ENCODE assay signal across 10 cellular contexts in the genomic region with DNA sequence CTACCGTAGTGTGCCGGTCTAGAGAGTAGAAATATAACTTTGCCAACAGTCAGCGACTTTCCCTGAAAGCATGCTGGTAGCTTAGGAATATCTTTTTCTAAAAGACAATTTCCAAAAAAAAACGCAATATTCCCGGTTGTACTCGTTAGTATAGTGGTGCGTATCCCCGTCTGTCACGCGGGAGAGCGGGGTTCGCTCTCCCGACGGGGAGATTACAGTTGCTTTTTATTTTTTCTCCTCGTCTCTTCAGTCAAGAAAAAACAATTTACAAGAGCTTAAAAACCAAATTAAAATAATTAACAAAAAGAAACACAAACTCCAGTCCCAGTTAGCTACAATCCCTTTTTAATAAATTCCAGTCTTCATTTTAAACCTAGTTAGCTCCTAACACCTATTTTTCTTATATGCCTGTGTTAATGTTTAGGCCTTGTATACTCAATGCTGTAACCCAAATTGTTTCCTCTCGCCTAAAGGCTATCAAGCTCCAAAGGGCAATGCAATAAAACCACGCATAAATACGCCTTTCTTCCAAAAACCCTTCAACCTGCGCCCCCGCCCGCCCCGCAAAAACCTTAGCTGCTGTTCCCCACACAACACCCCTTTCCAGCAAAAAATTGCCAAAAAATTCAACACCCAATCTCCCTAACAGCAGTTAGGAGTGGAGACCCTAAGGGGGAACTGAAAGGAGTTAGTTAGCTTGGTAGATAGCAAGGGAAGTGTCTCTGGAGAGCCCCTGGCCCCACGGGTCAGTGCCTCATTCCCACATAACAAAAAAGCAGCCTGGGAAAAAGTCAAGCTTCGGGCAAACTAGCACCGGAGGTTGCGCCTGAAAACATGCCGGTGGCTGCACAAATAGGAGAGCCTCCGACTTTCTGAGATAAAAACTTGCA. TPM values are rescaled to one million over a fixed set of nuclear protein-coding genes. Genes with fewer than 3 reads are reported as not detected.
DNase-seq lines count a peak whose midpoint lies in the region; FAIRE-seq and TF ChIP-seq lines count a peak whose summit lies in the region.
"Had no signal": no experiment of that assay in that cellular context is flagged by ENCODE, and none has a peak within 500 bp of the region (broad histone marks: within the 10 kb centered on the region; RNA-seq: fewer than 3 reads in every experiment).

No MANE protein-coding gene starts in this region.

- H3K4me2 ChIP-seq in OCI-LY7 (ENCODE audit: low read length) (peak overlapping the region; percentile 76), endothelial cell of umbilical vein (ENCODE audit: insufficient read depth, low read length) (peak overlapping the region; percentile 36), neuronal stem cell (ENCODE audit: insufficient read depth, low read length, poor library complexity, severe bottlenecking) (peak overlapping the region; percentile 64)

- no peak overlapping the region for H3K23ac ChIP-seq in neuronal stem cell (ENCODE audit: low read depth, low read length, poor library complexity)

- no peak overlapping the region for H3K4ac ChIP-seq in neuronal stem cell (ENCODE audit: low read length)

- no peaks in the 10 kb centered on the region for H3K79me1 ChIP-seq in neuronal stem cell (ENCODE audit: low read depth, low read length)

- DNase-seq in COLO829 (ENCODE audit: low spot score) (peak; percentile 43), OCI-LY7 (ENCODE audit: low spot score) (no peak), endothelial cell of umbilical vein (ENCODE audit: low read depth, low spot score) (no peak), neuronal stem cell (ENCODE audit: low spot score) (peak; percentile 44), NCI-H526 treated with DMSO at 0.1 percent for 48 hours (lab: John Stamatoyannopoulos, UW) (no peak), NCI-H2171 (lab: John Stamatoyannopoulos, UW) (no peak), T1000 (lab: John Stamatoyannopoulos, UW) (no peak), NCI-H1694 (lab: John Stamatoyannopoulos, UW) (no peak)
- DNase-seq: stimulated activated CD8-positive, alpha-beta memory T cell treated with anti-CD3 and anti-CD28 coated beads, Interleukin-4, amount 100 ng/mL, for 48 hours had no signal

- H4K91ac ChIP-seq in neuronal stem cell (ENCODE audit: low read depth, low read length, poor library complexity), result no peak overlapping the region

- intact Hi-C loops in OCI-LY7 (cut with micrococcal nuclease; ENCODE audit: unreplicated experiment) (no loop called here), endothelial cell of umbilical vein (cut with micrococcal nuclease) (loop anchor here (2.0 to 5.0 kb wide), 3 partner anchors 45 to 195 kb away; no protein-coding TSS in a partner anchor)

- peak overlapping the region; percentile 51 for H3K18ac ChIP-seq in neuronal stem cell (ENCODE audit: low read length)

- H3K36me3 ChIP-seq in OCI-LY7 (ENCODE audit: insufficient read depth, low read length) (no peaks in the 10 kb centered on the region), endothelial cell of umbilical vein (ENCODE audit: control insufficient read depth in 2 of 2, extremely low read depth in 1 of 2, insufficient read depth in 2 of 2, low read length in 2 of 2) (no peaks in the 10 kb centered on the region), neuronal stem cell (replicated peaks in 1 of 2; ENCODE audit: control insufficient read depth in 2 of 2, insufficient read depth in 2 of 2, low read length in 2 of 2) (no peaks in the 10 kb centered on the region)

- POLR2A ChIA-PET in OCI-LY7 (lab: Charles Lee), result interaction anchor here (0.7 to 1.8 kb wide), 3 partner anchors 207 to 353 kb away, joined by 3 to 7 read pairs (median 4); no protein-coding TSS in a partner anchor
- POLR2A ChIA-PET in endothelial cell of umbilical vein (lab: Charles Lee), result no interaction called here

- TF ChIP-seq CTCF in OCI-LY7 (conservative IDR thresholded peaks at IDR 0.05; ENCODE audit: low read length), result no peak
- TF ChIP-seq CTCF in endothelial cell of umbilical vein (IDR thresholded peaks at IDR 0.05; ENCODE audit: extremely low read depth in 1 of 2, insufficient read depth in 1 of 2, low read depth in 1 of 2, low read length in 2 of 2), result no peak

- WGBS in neuronal stem cell (ENCODE audit: extremely low coverage in 2 of 2, insufficient read length in 2 of 2, insufficient replicate concordance in 1 of 2), 2 donors, result no CpG with 5 or more reads among the region's 28 CpGs

- H3K79me2 ChIP-seq in OCI-LY7 (ENCODE audit: insufficient read depth, low read depth, low read length), result no peaks in the 10 kb centered on the region
- no peaks in the 10 kb centered on the region for H3K79me2 ChIP-seq in endothelial cell of umbilical vein (ENCODE audit: control insufficient read depth, insufficient read depth, low read length)

- H4K8ac ChIP-seq in neuronal stem cell (ENCODE audit: low read depth, low read length), result no peak overlapping the region

- no peak overlapping the region for H3K14ac ChIP-seq in neuronal stem cell (ENCODE audit: low read length)

- H4K20me1 ChIP-seq in OCI-LY7 (ENCODE audit: insufficient read depth, low read length), result no peaks in the 10 kb centered on the region
- H4K20me1 ChIP-seq in endothelial cell of umbilical vein (replicated peaks; ENCODE audit: control insufficient read depth, extremely low read depth, insufficient read depth, low read length), result no peaks in the 10 kb centered on the region

- no peaks in the 10 kb centered on the region for H3K27me3 ChIP-seq in endothelial cell of umbilical vein (ENCODE audit: control insufficient read depth in 2 of 2, insufficient read depth in 2 of 2, low read length in 2 of 2)
- peaks cover 0 to 16% (median 5%) of the 10 kb centered on the region in 3 experiments for H3K27me3 ChIP-seq in neuronal stem cell (ENCODE audit: control insufficient read depth in 3 of 3, insufficient read depth in 3 of 3, low read depth in 1 of 3, low read length in 3 of 3)

- no peak for TF ChIP-seq POLR2A in endothelial cell of umbilical vein (IDR thresholded peaks at IDR 0.05; ENCODE audit: low read depth, low read length)

- no peak overlapping the region for H2AK5ac ChIP-seq in neuronal stem cell (ENCODE audit: low read depth, low read length)

- BruUV-seq in OCI-LY7 (replicated peaks; lab: Mats Ljungman, UMichigan) (no TSS peak), endothelial cell of umbilical vein (replicated peaks; lab: Mats Ljungman, UMichigan) (no TSS peak)

- no peak overlapping the region for H2BK5ac ChIP-seq in neuronal stem cell (ENCODE audit: low read length)

- CTCF ChIA-PET in OCI-LY7 (lab: Charles Lee; ENCODE audit: unreplicated experiment) (no interaction called here), endothelial cell of umbilical vein (lab: Charles Lee) (interaction anchor here (1.0 to 1.9 kb wide), 3 partner anchors 45 to 206 kb away, joined by 3 to 7 read pairs (median 6); no protein-coding TSS in a partner anchor)

- no peak overlapping the region for H2BK120ac ChIP-seq in neuronal stem cell (ENCODE audit: low read depth, low read length)

- H3K4me3 ChIP-seq in OCI-LY7 (ENCODE audit: low read depth, low read length, poor library complexity, severe bottlenecking) (no peak overlapping the region), endothelial cell of umbilical vein (replicated peaks in 1 of 3; ENCODE audit: insufficient read depth in 1 of 3, low read depth in 1 of 3, low read length in 3 of 3) (no peak overlapping the region), neuronal stem cell (ENCODE audit: low read length in 2 of 2) (no peak overlapping the region)

- H3K4me1 ChIP-seq in OCI-LY7 (ENCODE audit: insufficient read depth, low read length, poor library complexity, severe bottlenecking), result peaks cover 9% of the 10 kb centered on the region
- H3K4me1 ChIP-seq in endothelial cell of umbilical vein (ENCODE audit: control insufficient read depth, extremely low read depth, insufficient read depth, low read length), result peaks cover 12% of the 10 kb centered on the region
- H3K4me1 ChIP-seq in neuronal stem cell (ENCODE audit: control insufficient read depth in 2 of 2, insufficient read depth in 1 of 2, low read depth in 1 of 2, low read length in 2 of 2), result peaks cover 2 to 8% of the 10 kb centered on the region in 2 donors

- no peak for FAIRE-seq in endothelial cell of umbilical vein (lab: Jason Lieb, UNC)
- FAIRE-seq: islet of Langerhans had no signal

- no peak overlapping the region for H2BK15ac ChIP-seq in neuronal stem cell (ENCODE audit: low read length)

- no peaks in the 10 kb centered on the region for H3K9me3 ChIP-seq in OCI-LY7 (ENCODE audit: low read length)
- no peaks in the 10 kb centered on the region for H3K9me3 ChIP-seq in endothelial cell of umbilical vein (replicated peaks; ENCODE audit: control insufficient read depth, insufficient read depth, low read length)
- H3K9me3 ChIP-seq in neuronal stem cell (replicated peaks in 1 of 2; ENCODE audit: control insufficient read depth in 2 of 2, insufficient read depth in 1 of 2, low read depth in 1 of 2, low read length in 2 of 2), result no peaks in the 10 kb centered on the region

- H3K27ac ChIP-seq in OCI-LY7 (ENCODE audit: low read depth, low read length, poor library complexity, severe bottlenecking) (no peak overlapping the region), endothelial cell of umbilical vein (ENCODE audit: insufficient read depth, low read depth, low read length) (no peak overlapping the region), neuronal stem cell (replicated peaks; ENCODE audit: low read length) (peak overlapping the region; percentile 19)

- H3K9me2 ChIP-seq in OCI-LY7 (ENCODE audit: insufficient read depth, low read length), result no peaks in the 10 kb centered on the region

- H3K9ac ChIP-seq in endothelial cell of umbilical vein (replicated peaks; ENCODE audit: extremely low read depth, insufficient read depth, low read length), result no peak overlapping the region
- H3K9ac ChIP-seq in neuronal stem cell (ENCODE audit: low read depth, low read length, poor library complexity), result no peak overlapping the region

- H3K9me1 ChIP-seq in endothelial cell of umbilical vein (replicated peaks; ENCODE audit: control insufficient read depth, extremely low read depth, insufficient read depth, low read length), result no peaks in the 10 kb centered on the region

- H2AFZ ChIP-seq in OCI-LY7 (ENCODE audit: low read length), result no peak overlapping the region
- peak overlapping the region; percentile 81 for H2AFZ ChIP-seq in endothelial cell of umbilical vein (ENCODE audit: low read depth, low read length)
- peak overlapping the region; percentile 36 for H2AFZ ChIP-seq in neuronal stem cell (ENCODE audit: low read length)

- dilution Hi-C loops in endothelial cell of umbilical vein (cut with MboI; ENCODE audit: extremely low pct_ligation_motif_present, low sequenced_read_pairs), result no loop called here

- no peak overlapping the region for H2BK12ac ChIP-seq in neuronal stem cell (ENCODE audit: low read length)

RNA-seq across cellular contexts. Expression of gene HSPA6, which starts 7.9 kb away (rescaled TPM):
- total RNA-seq in OCI-LY7 (2014; rRNA removed; shearing (Covaris generic)), result not detected in 2 replicates
- 0.13 TPM in 1 of 2 replicates, not detected in the other for total RNA-seq in OCI-LY7 (2022)
- total RNA-seq in endothelial cell of umbilical vein, result 0.13 TPM in 1 of 2 replicates, not detected in the other
- 0.03 and 0.10 TPM in 2 replicates for polyA plus RNA-seq in endothelial cell of umbilical vein
- polyA plus RNA-seq in endothelial cell of umbilical vein (2011; cell fraction: cytosol; rRNA removed), result 0.04 and 0.13 TPM in 2 replicates
- polyA plus RNA-seq in endothelial cell of umbilical vein (2011; cell fraction: nucleus; rRNA removed), result 0.07 and 0.08 TPM in 2 replicates
- polyA plus RNA-seq in endothelial cell of umbilical vein (2012), result 0.07 TPM in 1 of 2 replicates, not detected in the other
- 0.13 and 0.51 TPM in 2 replicates for polyA minus RNA-seq in endothelial cell of umbilical vein
- polyA minus RNA-seq in endothelial cell of umbilical vein (2011; cell fraction: cytosol; rRNA and poly(A)+ RNA removed), result not detected
- polyA minus RNA-seq in endothelial cell of umbilical vein (2011; cell fraction: nucleus; rRNA and poly(A)+ RNA removed), result 0.19 TPM in 1 of 2 replicates, not detected in the other
- 0.07 TPM for polyA plus RNA-seq in neuronal stem cell (2013, experiment 1 of 2)
- 0.07 TPM for polyA plus RNA-seq in neuronal stem cell (2013, experiment 2 of 2)

RNA-seq across cellular contexts. Expression of gene FCGR3A, which starts 17.4 kb away (rescaled TPM):
- total RNA-seq in OCI-LY7 (2014; rRNA removed; shearing (Covaris generic)), result not detected in 2 replicates
- not detected in 2 replicates for total RNA-seq in OCI-LY7 (2022)
- not detected in 2 replicates for total RNA-seq in endothelial cell of umbilical vein
- not detected in 2 replicates for polyA plus RNA-seq in endothelial cell of umbilical vein
- not detected in 2 replicates for polyA plus RNA-seq in endothelial cell of umbilical vein (2011; cell fraction: cytosol; rRNA removed)
- not detected in 2 replicates for polyA plus RNA-seq in endothelial cell of umbilical vein (2011; cell fraction: nucleus; rRNA removed)
- polyA plus RNA-seq in endothelial cell of umbilical vein (2012), result not detected in 2 replicates
- polyA minus RNA-seq in endothelial cell of umbilical vein, result not detected in 2 replicates
- not detected for polyA minus RNA-seq in endothelial cell of umbilical vein (2011; cell fraction: cytosol; rRNA and poly(A)+ RNA removed)
- polyA minus RNA-seq in endothelial cell of umbilical vein (2011; cell fraction: nucleus; rRNA and poly(A)+ RNA removed), result not detected in 2 replicates
- polyA plus RNA-seq in neuronal stem cell (2013, experiment 1 of 2), result not detected
- polyA plus RNA-seq in neuronal stem cell (2013, experiment 2 of 2), result not detected

RNA-seq across cellular contexts. Expression of gene FCGR2A, which starts 27.0 kb away (rescaled TPM):
- 1.1 and 1.4 TPM in 2 replicates for total RNA-seq in OCI-LY7 (2014; rRNA removed; shearing (Covaris generic))
- total RNA-seq in OCI-LY7 (2022) (0.42 and 0.53 TPM in 2 replicates), endothelial cell of umbilical vein (not detected in 2 replicates)
- not detected in 2 replicates for polyA plus RNA-seq in endothelial cell of umbilical vein
- not detected in 2 replicates for polyA plus RNA-seq in endothelial cell of umbilical vein (2011; cell fraction: cytosol; rRNA removed)
- not detected in 2 replicates for polyA plus RNA-seq in endothelial cell of umbilical vein (2011; cell fraction: nucleus; rRNA removed)
- polyA plus RNA-seq in endothelial cell of umbilical vein (2012), result 0.20 and 0.24 TPM in 2 replicates
- 2.8 and 3.0 TPM in 2 replicates for polyA minus RNA-seq in endothelial cell of umbilical vein
- not detected for polyA minus RNA-seq in endothelial cell of umbilical vein (2011; cell fraction: cytosol; rRNA and poly(A)+ RNA removed)
- polyA minus RNA-seq in endothelial cell of umbilical vein (2011; cell fraction: nucleus; rRNA and poly(A)+ RNA removed), result not detected in 2 replicates
- 0.15 TPM for polyA plus RNA-seq in neuronal stem cell (2013, experiment 1 of 2)
- 0.14 TPM for polyA plus RNA-seq in neuronal stem cell (2013, experiment 2 of 2)

Comparison
In these comparisons a context has a peak if more than half of its experiments do, and no peak if none do; other contexts are left out.
1. DNase-seq: peak in COLO829 (single experiment) and neuronal stem cell (single experiment); none in OCI-LY7 (single experiment), endothelial cell of umbilical vein (single experiment), NCI-H526 treated with DMSO at 0.1 percent for 48 hours (single experiment), NCI-H2171 (single experiment), T1000 (single experiment) and NCI-H1694 (single experiment).
2. Peak in every context shown above with its lines, with median percentiles within 50 percentile points of each other: H3K4me2 ChIP-seq.